In the genomic region with DNA sequence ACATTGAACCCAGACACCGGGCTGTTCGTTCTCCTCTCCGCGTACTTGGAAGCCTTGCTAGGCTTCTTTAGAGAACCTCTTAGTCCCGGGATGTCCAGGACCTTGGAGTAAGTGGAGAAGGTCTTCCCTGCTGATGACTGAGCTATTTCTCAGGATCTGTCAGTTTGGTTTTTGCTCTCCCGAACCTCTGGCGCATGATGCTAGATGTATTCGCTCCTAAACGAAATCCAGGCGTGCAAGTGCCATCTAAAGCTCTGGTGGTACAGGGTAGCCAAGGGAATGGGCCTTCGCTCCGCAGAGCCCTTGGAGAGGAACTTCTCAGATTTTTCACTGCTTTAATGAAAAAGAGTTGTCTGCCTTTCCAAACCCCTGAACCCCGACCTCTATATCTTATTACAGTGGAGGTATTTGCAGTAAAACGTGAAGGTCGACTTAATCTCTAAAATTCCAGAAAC, we compare ENCODE assay signal across 8 cellular contexts. TPM values are rescaled to one million over a fixed set of nuclear protein-coding genes. Genes with fewer than 3 reads are reported as not detected.
DNase-seq lines count a peak whose midpoint lies in the region; ATAC-seq, FAIRE-seq and TF ChIP-seq lines count a peak whose summit lies in the region.

No MANE protein-coding gene starts in this region.

- POLR2A ChIA-PET in activated CD4-positive, alpha-beta T cell treated with anti-CD3 and anti-CD28 coated beads for 36 hours (lab: Charles Lee): interaction anchor here (0.7 to 3.1 kb wide), 9 partner anchors 44 to 429 kb away, joined by 3 to 20 read pairs (median 6); partner anchors contain the start of gene DHX40

- peaks cover 20% of the 10 kb centered on the region for H3K4me1 ChIP-seq in rectal smooth muscle tissue (ENCODE audit: control insufficient read depth, insufficient read depth, low read length)

- intact Hi-C loops in activated CD4-positive, alpha-beta T cell treated with anti-CD3 and anti-CD28 coated beads for 36 hours (cut with DNase I, micrococcal nuclease): loop anchor here (1.0 to 10.0 kb wide), 15 partner anchors 78 to 1373 kb away; partner anchors contain the start of genes CLTC (in 2 of the 2), RPS6KB1 (in 2 of the 2), DHX40 (in 1 of the 2) and HEATR6 (in 1 of the 2)

- no peaks in the 10 kb centered on the region for H3K27me3 Mint-ChIP-seq in activated CD4-positive, alpha-beta T cell treated with anti-CD3 and anti-CD28 coated beads for 36 hours

- no peak for ATAC-seq in activated CD4-positive, alpha-beta T cell treated with anti-CD3 and anti-CD28 coated beads for 36 hours
- ATAC-seq in HG02678 (IDR thresholded peaks at IDR 0.05; ENCODE audit: unreplicated experiment): no peak

- H3K36me3 ChIP-seq in rectal smooth muscle tissue (ENCODE audit: control insufficient read depth, insufficient read depth, low read length): no peaks in the 10 kb centered on the region

- peaks cover 41% of the 10 kb centered on the region for H3K36me3 Mint-ChIP-seq in activated CD4-positive, alpha-beta T cell treated with anti-CD3 and anti-CD28 coated beads for 36 hours (ENCODE audit: low read depth)

- H3K4me1 Mint-ChIP-seq in activated CD4-positive, alpha-beta T cell treated with anti-CD3 and anti-CD28 coated beads for 36 hours: peaks cover 60% of the 10 kb centered on the region

- H3K27ac Mint-ChIP-seq in activated CD4-positive, alpha-beta T cell treated with anti-CD3 and anti-CD28 coated beads for 36 hours: peak overlapping the region; percentile 96

- no peak for TF ChIP-seq CTCF in foreskin fibroblast (IDR thresholded peaks at IDR 0.05; ENCODE audit: low read depth, low read length)

- H3K4me3 ChIP-seq in foreskin fibroblast (ENCODE audit: low read depth in 1 of 2, low read length in 2 of 2) (peak overlapping the region; percentile 80 to 94), rectal smooth muscle tissue (ENCODE audit: low read length) (peak overlapping the region; percentile 99)

- H3K27me3 ChIP-seq in rectal smooth muscle tissue (ENCODE audit: control insufficient read depth, insufficient read depth, low read length): no peaks in the 10 kb centered on the region

- peak overlapping the region; percentile 99 for H3K9ac ChIP-seq in rectal smooth muscle tissue (ENCODE audit: low read length)

- no peak for FAIRE-seq in RCC 7860 (lab: Jason Lieb, UNC)

- CTCF ChIA-PET in activated CD4-positive, alpha-beta T cell treated with anti-CD3 and anti-CD28 coated beads for 36 hours (lab: Charles Lee): interaction anchor here (0.6 to 3.5 kb wide), 8 partner anchors 8 to 329 kb away, joined by 3 to 15 read pairs (median 4); no protein-coding TSS in a partner anchor

- peak overlapping the region; percentile 92 for H3K4me3 Mint-ChIP-seq in activated CD4-positive, alpha-beta T cell treated with anti-CD3 and anti-CD28 coated beads for 36 hours

- DNase-seq in activated CD4-positive, alpha-beta T cell treated with anti-CD3 and anti-CD28 coated beads for 36 hours: no peak
- DNase-seq in activated CD4-positive, alpha-beta T cell treated with anti-CD3 and anti-CD28 coated beads, Interleukin-2, amount 50 U/mL, for 4 hours: no peak
- DNase-seq in UCSD-AML1 (lab: John Stamatoyannopoulos, UW; ENCODE audit: unreplicated experiment) (peak; percentile 49), foreskin fibroblast (no peak), RCC 7860 (ENCODE audit: low spot score) (no peak)
- no peak for DNase-seq in activated effector memory CD4-positive, alpha-beta T cell treated with anti-CD3 and anti-CD28 coated beads, Interleukin-2, amount 50 U/mL, for 16 hours

- no peaks in the 10 kb centered on the region for H3K9me3 Mint-ChIP-seq in activated CD4-positive, alpha-beta T cell treated with anti-CD3 and anti-CD28 coated beads for 36 hours (ENCODE audit: low read depth)

- peak overlapping the region; percentile 96 for H3K27ac ChIP-seq in rectal smooth muscle tissue (ENCODE audit: low read depth, low read length)

RNA-seq across cellular contexts. Expression of gene VMP1, which starts 0.5 kb away (rescaled TPM):
- 100 to 1,000 TPM; 378 to 402 TPM for total RNA-seq in activated CD4-positive, alpha-beta T cell treated with anti-CD3 and anti-CD28 coated beads for 36 hours

RNA-seq across cellular contexts. Expression of gene PTRH2, which starts 0.8 kb away (rescaled TPM):
- total RNA-seq in activated CD4-positive, alpha-beta T cell treated with anti-CD3 and anti-CD28 coated beads for 36 hours: 10 to 100 TPM; 41.7 to 54.7 TPM
